18 cellular contexts compared by ENCODE assay signal in genomic region chr10:77417806-77418205, GRCh38.
DNase-seq lines count a peak whose midpoint lies in the region; ATAC-seq and TF ChIP-seq lines count a peak whose summit lies in the region.
"Had no signal": no experiment of that assay in that cellular context is flagged by ENCODE, and none has a peak within 500 bp of the region (broad histone marks: within the 10 kb centered on the region; RNA-seq: fewer than 3 reads in every experiment).

No MANE protein-coding gene starts in this region.

- DNase-seq in PC-9 (no peak), transverse colon (no peak), breast epithelium (ENCODE audit: low spot score in 2 of 2) (no peak)
- DNase-seq: activated T-cell treated with anti-CD3 and anti-CD28 coated beads, Interleukin-2, amount 50 U/mL, for 48 hours; GF-D8; HCEC 1CT; NCI-H1105 treated with DMSO at 0.1 percent for 48 hours; NCI-H524 treated with DMSO at 0.1 percent for 48 hours; SJCRH30; stimulated activated naive CD8-positive, alpha-beta T cell treated with anti-CD3 and anti-CD28 coated beads, Interleukin-15, Interleukin-2, amounts not matched to agents 100 U/mL and 50 U/mL, for 24 hours had no signal

- no peaks in the 10 kb centered on the region for H4K20me1 ChIP-seq in PC-9 (ENCODE audit: insufficient read depth)
- H4K20me1 ChIP-seq: BLaER1 had no signal

- POLR2A ChIA-PET in PC-9 (lab: Charles Lee; ENCODE audit: unreplicated experiment) = no interaction called here

- no peak for TF ChIP-seq EP300 in transverse colon (IDR thresholded peaks at IDR 0.05; ENCODE audit: low read depth)

- peak overlapping the region; percentile 82 for H3K27ac ChIP-seq in PC-9
- peak overlapping the region; percentile 12 to 65 for H3K27ac ChIP-seq in esophagus (ENCODE audit: low read depth in 2 of 2, low read length in 1 of 2)
- H3K27ac ChIP-seq in transverse colon = peak overlapping the region; percentile 51 to 81 (median 70)
- H3K27ac ChIP-seq in breast epithelium = no peak overlapping the region
- H3K27ac ChIP-seq: BLaER1, SJCRH30 had no signal

- H3K4me1 ChIP-seq in PC-9 (replicated peaks; ENCODE audit: insufficient read depth) = peaks cover 36% of the 10 kb centered on the region
- H3K4me1 ChIP-seq in esophagus (ENCODE audit: control insufficient read depth in 2 of 2, insufficient read depth in 2 of 2, low read length in 1 of 2) = peaks cover 4 to 31% of the 10 kb centered on the region in 2 donors
- H3K4me1 ChIP-seq in transverse colon = peaks cover 3 to 21% (median 14%) of the 10 kb centered on the region in 4 donors
- peaks cover 0 to 3% of the 10 kb centered on the region in 2 donors for H3K4me1 ChIP-seq in breast epithelium

- H3F3A ChIP-seq in PC-9 (ENCODE audit: insufficient read depth, low read depth) = peaks cover 34% of the 10 kb centered on the region

- H3K27me3 ChIP-seq in PC-9 (ENCODE audit: insufficient read depth, low read depth) (no peaks in the 10 kb centered on the region), esophagus (ENCODE audit: control insufficient read depth in 1 of 2, insufficient read depth in 2 of 2, low read length in 2 of 2) (no peaks in the 10 kb centered on the region), transverse colon (no peaks in the 10 kb centered on the region), breast epithelium (no peaks in the 10 kb centered on the region)
- H3K27me3 ChIP-seq: BLaER1, SJCRH30 had no signal

- H3K4me3 ChIP-seq in PC-9 (no peak overlapping the region), esophagus (ENCODE audit: low read depth in 1 of 2, low read length in 2 of 2) (no peak overlapping the region), transverse colon (no peak overlapping the region), breast epithelium (no peak overlapping the region)
- H3K4me3 ChIP-seq: BLaER1, GM12878, SJCRH30 had no signal

- no peaks in the 10 kb centered on the region for H3K9me3 Mint-ChIP-seq in nephron
- H3K9me3 Mint-ChIP-seq: activated naive CD4-positive, alpha-beta T cell treated with anti-CD3 and anti-CD28 coated beads, Interleukin-2, amount 50 U/mL, for 72 hours had no signal

- H3K79me2 ChIP-seq in PC-9 (ENCODE audit: low read depth) = no peaks in the 10 kb centered on the region

- no peaks in the 10 kb centered on the region for H3K36me3 Mint-ChIP-seq in nephron (ENCODE audit: low read depth)
- H3K36me3 Mint-ChIP-seq: activated naive CD4-positive, alpha-beta T cell treated with anti-CD3 and anti-CD28 coated beads, Interleukin-2, amount 50 U/mL, for 72 hours had no signal

- H3K27ac Mint-ChIP-seq in nephron = peak overlapping the region in 2 of 3 experiments; percentile 20 to 85
- H3K27ac Mint-ChIP-seq: activated naive CD4-positive, alpha-beta T cell treated with anti-CD3 and anti-CD28 coated beads, Interleukin-2, amount 50 U/mL, for 72 hours had no signal

- ATAC-seq in HG03571 (IDR thresholded peaks at IDR 0.05; ENCODE audit: unreplicated experiment) = no peak
- no peak for ATAC-seq in GM19023 (IDR thresholded peaks at IDR 0.05; ENCODE audit: unreplicated experiment)
- ATAC-seq: activated CD4-positive, CD25-positive, alpha-beta regulatory T cell treated with anti-CD3 and anti-CD28 coated beads, Interleukin-2, amount 50 U/mL, for 24 hours; activated naive CD4-positive, alpha-beta T cell treated with anti-CD3 and anti-CD28 coated beads, Interleukin-2, amount 50 U/mL, for 72 hours; GM12878; stimulated activated naive CD8-positive, alpha-beta T cell treated with anti-CD3 and anti-CD28 coated beads, Interleukin-15, Interleukin-2, amounts not matched to agents 100 U/mL and 50 U/mL, for 24 hours had no signal

- H3K36me3 ChIP-seq in PC-9 (ENCODE audit: low read depth) (no peaks in the 10 kb centered on the region), esophagus (ENCODE audit: control insufficient read depth in 2 of 2, insufficient read depth in 2 of 2, low read length in 1 of 2) (no peaks in the 10 kb centered on the region), transverse colon (no peaks in the 10 kb centered on the region), breast epithelium (no peaks in the 10 kb centered on the region)
- H3K36me3 ChIP-seq: BLaER1, SJCRH30 had no signal

- H3K9me3 ChIP-seq in PC-9 (ENCODE audit: insufficient read depth, low read depth) = no peaks in the 10 kb centered on the region
- no peaks in the 10 kb centered on the region for H3K9me3 ChIP-seq in esophagus (ENCODE audit: control insufficient read depth in 2 of 2, insufficient read depth in 1 of 2, low read depth in 1 of 2, low read length in 1 of 2)
- no peaks in the 10 kb centered on the region for H3K9me3 ChIP-seq in transverse colon
- H3K9me3 ChIP-seq in breast epithelium = no peaks in the 10 kb centered on the region
- H3K9me3 ChIP-seq: BLaER1, SJCRH30 had no signal

- TF ChIP-seq CTCF in PC-9 (conservative IDR thresholded peaks at IDR 0.05) (no peak), nephron (IDR thresholded peaks at IDR 0.05; ENCODE audit: unreplicated experiment in 3 of 3) (no peak), transverse colon (IDR thresholded peaks at IDR 0.05) (no peak), breast epithelium (IDR thresholded peaks at IDR 0.05) (no peak)

- TF ChIP-seq POLR2A in transverse colon (IDR thresholded peaks at IDR 0.05) (no peak), breast epithelium (IDR thresholded peaks at IDR 0.05) (no peak)

- peak overlapping the region; percentile 63 for H3K4me2 ChIP-seq in PC-9
- H3K4me2 ChIP-seq: BLaER1 had no signal

- intact Hi-C loops in PC-9 (cut with micrococcal nuclease; ENCODE audit: unreplicated experiment) (loop anchor here (2.0 kb wide), 4 partner anchors 25 to 95 kb away; no protein-coding TSS in a partner anchor), transverse colon (cut with DNase I; ENCODE audit: low total_unique reads) (no loop called here), breast epithelium (cut with DNase I; ENCODE audit: low total_unique reads) (no loop called here)

- no peak overlapping the region for H2AFZ ChIP-seq in PC-9

- H3K27me3 Mint-ChIP-seq in nephron (ENCODE audit: low read depth) = peaks cover 36% of the 10 kb centered on the region

- H3K4me1 Mint-ChIP-seq in nephron = peaks cover 76% of the 10 kb centered on the region

- no peak overlapping the region for H3K4me3 Mint-ChIP-seq in nephron

- CTCF ChIA-PET in PC-9 (lab: Charles Lee) = no interaction called here

- no TSS peak for BruUV-seq in PC-9 (replicated peaks; lab: Mats Ljungman, UMichigan)

- in situ Hi-C loops in transverse colon (cut with MboI; ENCODE audit: low pct_ligation_motif_present in 1 of 4, low pct_unique_long_range_greater_than_20kb in 1 of 4, low sequenced_read_pairs in 3 of 4) = loop anchor here in 1 of 4 donors (25.0 kb wide), 1 partner anchor 219 kb away; the partner anchor contains the start of gene KCNMA1

- 40 to 74% methylated on average over 3 of the region's 3 CpGs for whole genome bisulfite sequencing in esophagus, 2 donors
- 86% methylated on average over 3 of the region's 3 CpGs; no CpG with 5 or more reads in 1 of the 2 donors for WGBS in transverse colon (ENCODE audit: low coverage in 1 of 2), 2 donors

- H3K9me2 ChIP-seq in PC-9 (ENCODE audit: insufficient read depth) = no peaks in the 10 kb centered on the region

Comparison
In these comparisons a context has a peak if more than half of its experiments do, and no peak if none do; other contexts are left out.
1. H3K27ac ChIP-seq: peak in PC-9 (single experiment), esophagus (2 of 2) and transverse colon (4 of 4); none in breast epithelium (0 of 2).